Comparison of ENCODE assay signal across 15 cellular contexts in genomic region chr11:121082670-121083069, GRCh38. TPM values are rescaled to one million over a fixed set of nuclear protein-coding genes. Genes with fewer than 3 reads are reported as not detected.
DNase-seq lines count a peak whose midpoint lies in the region; ATAC-seq and TF ChIP-seq lines count a peak whose summit lies in the region.
"Had no signal": no experiment of that assay in that cellular context is flagged by ENCODE, and none has a peak within 500 bp of the region (broad histone marks: within the 10 kb centered on the region; RNA-seq: fewer than 3 reads in every experiment).

No MANE protein-coding gene starts in this region.

- DNase-seq in ELR (ENCODE audit: low read depth) = peak; percentile 4
- peak; percentile 10 for DNase-seq in LHCN-M2 (ENCODE audit: low read depth)
- peak; percentile 56 for DNase-seq in ecto neural progenitor cell (ENCODE audit: low spot score)
- peak; percentile 66 for DNase-seq in mesendoderm
- DNase-seq in left lung = no peak
- DNase-seq in GDM1 (lab: John Stamatoyannopoulos, UW) = no peak
- DNase-seq: activated naive CD8-positive, alpha-beta T cell treated with anti-CD3 and anti-CD28 coated beads for 36 hours; CD4-positive, CD25-positive, alpha-beta regulatory T cell; NCI-H2029 treated with DMSO at 0.1 percent for 48 hours; posterior cingulate gyrus; spleen; stomach; T-helper 2 cell had no signal

- H3K4ac ChIP-seq in mesendoderm (ENCODE audit: low read depth, low read length) = no peak overlapping the region

- H2BK120ac ChIP-seq in mesendoderm (ENCODE audit: low read depth, low read length) = no peak overlapping the region

- no peaks in the 10 kb centered on the region for H3K4me1 ChIP-seq in mesendoderm (ENCODE audit: control insufficient read depth, low read depth, low read length)
- no peaks in the 10 kb centered on the region for H3K4me1 ChIP-seq in left lung
- H3K4me1 ChIP-seq: spleen, stomach, vagina had no signal

- H3K18ac ChIP-seq in mesendoderm (ENCODE audit: low read length) = no peak overlapping the region

- H2BK5ac ChIP-seq in mesendoderm (ENCODE audit: low read length) = no peak overlapping the region

- TF ChIP-seq CTCF in left lung (IDR thresholded peaks at IDR 0.05) = no peak

- H3K27ac ChIP-seq in mesendoderm (ENCODE audit: low read depth, low read length) (no peak overlapping the region), left lung (no peak overlapping the region)
- H3K27ac ChIP-seq: spleen, stomach, vagina had no signal

- H3K36me3 ChIP-seq in mesendoderm (ENCODE audit: control insufficient read depth, insufficient read depth, low read length) (no peaks in the 10 kb centered on the region), left lung (peaks cover 0 to 9% of the 10 kb centered on the region in 2 donors)
- H3K36me3 ChIP-seq: vagina had no signal

- H3K56ac ChIP-seq in mesendoderm (ENCODE audit: low read length) = no peak overlapping the region

- no peak overlapping the region for H4K5ac ChIP-seq in mesendoderm (ENCODE audit: low read length)

- ATAC-seq in HG02759 (IDR thresholded peaks at IDR 0.05; ENCODE audit: unreplicated experiment) (no peak), left lung (no peak)

- H3K4me2 ChIP-seq in mesendoderm (ENCODE audit: low read length) = no peak overlapping the region

- no peaks in the 10 kb centered on the region for H3K79me1 ChIP-seq in mesendoderm (ENCODE audit: low read length)

- no peak overlapping the region for H2AK5ac ChIP-seq in mesendoderm (ENCODE audit: low read length)

- H3K9ac ChIP-seq in mesendoderm (ENCODE audit: low read length) = no peak overlapping the region

- intact Hi-C loops in left lung (cut with DNase I) = no loop called here

- H3K4me3 ChIP-seq in mesendoderm (ENCODE audit: low read length) (no peak overlapping the region), left lung (no peak overlapping the region)
- H3K4me3 ChIP-seq: spleen, stomach, vagina had no signal

- H3K23ac ChIP-seq in mesendoderm (ENCODE audit: low read length) = no peak overlapping the region

- H3K79me2 ChIP-seq in mesendoderm (ENCODE audit: control insufficient read depth, insufficient read depth, low read length) = no peaks in the 10 kb centered on the region

- H3K27me3 ChIP-seq in mesendoderm (ENCODE audit: insufficient read depth, low read length, poor library complexity) = no peaks in the 10 kb centered on the region
- no peaks in the 10 kb centered on the region for H3K27me3 ChIP-seq in left lung
- H3K27me3 ChIP-seq: spleen, stomach, vagina had no signal

- H3K9me3 ChIP-seq in left lung = no peaks in the 10 kb centered on the region
- H3K9me3 ChIP-seq: spleen, stomach, vagina had no signal

- no CpG with 5 or more reads among the region's 1 CpG for WGBS in mesendoderm (ENCODE audit: extremely low coverage, insufficient coverage, low lambda C conversion rate)

- no peak overlapping the region for H2BK15ac ChIP-seq in mesendoderm (replicated peaks; ENCODE audit: low read depth)

- H4K8ac ChIP-seq in mesendoderm (ENCODE audit: low read depth, low read length) = no peak overlapping the region

RNA-seq across cellular contexts. Expression of gene TECTA, which starts 18.4 kb away (rescaled TPM):
- total RNA-seq in LHCN-M2 (2014; rRNA removed) = 0.32 and 0.40 TPM in 2 replicates
- polyA plus RNA-seq in LHCN-M2 (2012) = 0.16 TPM
- polyA plus RNA-seq in mesendoderm (2013, experiment 1 of 2) = 0.35 TPM
- 0.32 TPM for polyA plus RNA-seq in mesendoderm (2013, experiment 2 of 2)
- total RNA-seq in left lung = under 1 TPM; 0.58 to 0.87 TPM

RNA-seq across cellular contexts. Expression of gene TBCEL, which starts 58.8 kb away (rescaled TPM):
- total RNA-seq in LHCN-M2 (2014; rRNA removed) (13.4 and 19.2 TPM in 2 replicates), left lung (10 to 100 TPM; 27.5 to 38.0 TPM)
- polyA plus RNA-seq in LHCN-M2 (2012) = 4.4 TPM
- 6.0 TPM for polyA plus RNA-seq in mesendoderm (2013, experiment 1 of 2)
- polyA plus RNA-seq in mesendoderm (2013, experiment 2 of 2) = 6.6 TPM

Comparison
In these comparisons a context has a peak if more than half of its experiments do, and no peak if none do; other contexts are left out.
1. DNase-seq: peak in ELR (single experiment), LHCN-M2 (single experiment), ecto neural progenitor cell (single experiment) and mesendoderm (single experiment); none in left lung (0 of 2) and GDM1 (single experiment).